1 cellular context compared by ENCODE assay signal in genomic region chr14:35384386-35385041, GRCh38.
TF ChIP-seq lines count a peak whose summit lies in the region.

No MANE protein-coding gene starts in this region.

TF ChIP-seq in HepG2, 621 proteins besides CTCF, POLR2A, EP300 and RAD21 (continued from another document and continues in another):
- TF ChIP-seq RCOR2 (CRISPR knock-in tag; IDR thresholded peaks at IDR 0.05) (peak; percentile 55; the same call in 1 of the 2 replicates), KMT2A (CRISPR knock-in tag; IDR thresholded peaks at IDR 0.05) (peak; percentile 40; the same call in 1 of the 2 replicates), ZNF746 (CRISPR knock-in tag; IDR thresholded peaks at IDR 0.05) (0 out of 2 replicates have a peak, but pooled peaks have one; percentile 32), ADNP (CRISPR knock-in tag; IDR thresholded peaks at IDR 0.05) (no peak), KLF13 (CRISPR knock-in tag; IDR thresholded peaks at IDR 0.05) (no peak), ISL2 (CRISPR knock-in tag; IDR thresholded peaks at IDR 0.05) (0 out of 2 replicates have a peak, but pooled peaks have one; percentile 24), ATF7 (IDR thresholded peaks at IDR 0.05) (no peak), ATF7 (CRISPR knock-in tag; IDR thresholded peaks at IDR 0.05) (no peak), HMGA1 (CRISPR knock-in tag; conservative IDR thresholded peaks at IDR 0.05) (no peak), SATB2 (CRISPR knock-in tag; IDR thresholded peaks at IDR 0.05) (no peak), ARNTL (CRISPR knock-in tag; IDR thresholded peaks at IDR 0.05) (no peak; the same call in 1 of the 2 replicates), KAT2B (IDR thresholded peaks at IDR 0.05; ENCODE audit: borderline replicate concordance, low read depth, low read length) (no peak), ZNF770 (CRISPR knock-in tag; IDR thresholded peaks at IDR 0.05) (no peak), HDAC1 (CRISPR knock-in tag; IDR thresholded peaks at IDR 0.05) (peak; percentile 48; the same call in 1 of the 2 replicates), ZNF350 (CRISPR knock-in tag; IDR thresholded peaks at IDR 0.05; ENCODE audit: borderline replicate concordance, low read depth) (no peak; the same call in 1 of the 2 replicates), DPF2 (CRISPR knock-in tag; IDR thresholded peaks at IDR 0.05; ENCODE audit: borderline replicate concordance, low read depth) (no peak), ZNF607 (CRISPR knock-in tag; IDR thresholded peaks at IDR 0.05; ENCODE audit: borderline replicate concordance) (no peak), EHMT2 (IDR thresholded peaks at IDR 0.05; ENCODE audit: borderline replicate concordance, low read depth, low read length) (no peak; the same call in 1 of the 2 replicates), GFI1 (CRISPR knock-in tag; IDR thresholded peaks at IDR 0.05; ENCODE audit: borderline replicate concordance) (peak; percentile 55; the same call in 1 of the 2 replicates), CEBPB (IDR thresholded peaks at IDR 0.05; ENCODE audit: borderline replicate concordance, low read depth, low read length) (no peak), NR3C1 (CRISPR knock-in tag; IDR thresholded peaks at IDR 0.05) (no peak), HHEX (CRISPR knock-in tag; IDR thresholded peaks at IDR 0.05) (no peak), RFXANK (CRISPR knock-in tag; IDR thresholded peaks at IDR 0.05) (peak; percentile 74), U2AF1 (optimal IDR thresholded peaks at IDR 0.05; ENCODE audit: low read depth, low read length) (no peak), ZNF256 (CRISPR knock-in tag; conservative IDR thresholded peaks at IDR 0.05) (no peak), ZNF766 (CRISPR knock-in tag; IDR thresholded peaks at IDR 0.05; ENCODE audit: borderline replicate concordance) (peak; percentile 24; the same call in 1 of the 2 replicates), ZNF850 (CRISPR knock-in tag; conservative IDR thresholded peaks at IDR 0.05) (no peak), ZNF747 (CRISPR knock-in tag; IDR thresholded peaks at IDR 0.05; ENCODE audit: borderline replicate concordance) (no peak; the same call in 1 of the 2 replicates), ISX (CRISPR knock-in tag; conservative IDR thresholded peaks at IDR 0.05) (no peak; the same call in 1 of the 2 replicates), AFF4 (CRISPR knock-in tag; IDR thresholded peaks at IDR 0.05) (no peak), LRRFIP1 (CRISPR knock-in tag; conservative IDR thresholded peaks at IDR 0.05) (no peak), ZNF652 (CRISPR knock-in tag; IDR thresholded peaks at IDR 0.05; ENCODE audit: borderline replicate concordance, low read depth) (no peak), POGK (CRISPR knock-in tag; conservative IDR thresholded peaks at IDR 0.05) (no peak; the same call in 1 of the 2 replicates), REXO4 (CRISPR knock-in tag; IDR thresholded peaks at IDR 0.05; ENCODE audit: borderline replicate concordance) (no peak), ZBTB40 (IDR thresholded peaks at IDR 0.05) (no peak), ZBTB40 (CRISPR knock-in tag; IDR thresholded peaks at IDR 0.05) (no peak), ZKSCAN5 (CRISPR knock-in tag; IDR thresholded peaks at IDR 0.05) (no peak), ZNF549 (CRISPR knock-in tag; IDR thresholded peaks at IDR 0.05) (0 out of 2 replicates have a peak, but pooled peaks have one; percentile 85), ZNF564 (CRISPR knock-in tag; IDR thresholded peaks at IDR 0.05) (0 out of 2 replicates have a peak, but pooled peaks have one; percentile 77), U2AF2 (IDR thresholded peaks at IDR 0.05; ENCODE audit: low read depth, low read length) (no peak), ZBTB43 (CRISPR knock-in tag; conservative IDR thresholded peaks at IDR 0.05) (peak; percentile 79), ZNF292 (CRISPR knock-in tag; IDR thresholded peaks at IDR 0.05; ENCODE audit: borderline replicate concordance, low read depth) (no peak; the same call in 1 of the 2 replicates)
